8 cellular contexts compared by ENCODE assay signal in the genomic region with DNA sequence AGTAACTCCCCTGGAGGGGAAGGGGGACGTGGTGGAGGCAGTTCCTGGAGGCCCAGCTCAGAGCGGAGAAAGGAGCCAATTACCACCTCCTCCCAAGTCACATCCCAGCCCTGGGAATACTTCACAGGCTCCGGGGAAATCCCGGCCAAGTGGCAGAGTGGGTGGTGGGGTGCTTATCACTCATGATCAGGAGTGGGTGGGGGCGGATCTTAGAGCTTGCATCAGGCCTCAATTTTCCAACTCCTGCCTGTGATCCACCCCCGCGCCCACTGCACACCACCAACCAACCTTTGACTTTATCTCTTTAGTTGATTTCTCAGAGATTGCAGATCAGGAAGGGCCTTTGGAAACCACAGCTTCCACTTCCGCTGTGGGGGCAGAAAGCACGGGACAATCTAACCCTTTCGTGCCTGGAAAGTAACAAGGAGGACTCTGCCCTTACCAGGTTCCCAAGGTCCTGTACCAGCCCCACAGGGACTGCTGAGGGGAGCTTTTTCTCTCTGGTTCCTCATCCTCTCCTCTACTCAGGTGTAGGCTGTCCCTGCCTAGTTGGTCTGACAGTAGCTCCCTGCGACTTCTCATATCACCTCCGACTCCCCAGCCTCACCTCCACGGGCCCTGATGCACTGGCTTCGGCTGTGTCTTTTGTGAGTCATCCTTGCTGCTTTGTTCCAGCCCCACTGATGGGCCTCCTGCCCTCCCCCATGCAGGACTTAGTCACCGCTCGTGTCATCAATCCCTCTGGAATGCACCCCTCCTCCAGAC. TPM values are rescaled to one million over a fixed set of nuclear protein-coding genes. Genes with fewer than 3 reads are reported as not detected.
A peak's percentile ranks its signal among the peaks of the same experiment; 100 is the strongest.
DNase-seq lines count a peak whose midpoint lies in the region; ATAC-seq and TF ChIP-seq lines count a peak whose summit lies in the region.

No MANE protein-coding gene starts in this region.

- H3K4me3 ChIP-seq in NT2/D1 (ENCODE audit: insufficient read length, low read depth) (peak overlapping the region; percentile 18), fibroblast of lung (replicated peaks in 1 of 4; ENCODE audit: control extremely low read depth in 1 of 4, insufficient read depth in 1 of 4, low read depth in 3 of 4, low read length in 4 of 4) (peak overlapping the region in 2 of 4 experiments; percentile 1 to 11), thoracic aorta (no peak overlapping the region)

- in situ Hi-C loops in Caki2 (cut with HindIII; ENCODE audit: low pct_unique_long_range_greater_than_20kb, low sequenced_read_pairs), result no loop called here

- no peaks in the 10 kb centered on the region for H3K36me3 ChIP-seq in NT2/D1 (ENCODE audit: insufficient read depth, insufficient read length, low read length)
- no peaks in the 10 kb centered on the region for H3K36me3 ChIP-seq in fibroblast of lung (ENCODE audit: control insufficient read depth, insufficient read depth, low read length)
- no peaks in the 10 kb centered on the region for H3K36me3 ChIP-seq in thoracic aorta

- H3K27me3 ChIP-seq in NT2/D1 (ENCODE audit: insufficient read depth, insufficient read length) (no peaks in the 10 kb centered on the region), fibroblast of lung (ENCODE audit: control insufficient read depth, insufficient read depth, low read length) (no peaks in the 10 kb centered on the region), thoracic aorta (replicated peaks; ENCODE audit: insufficient read depth) (no peaks in the 10 kb centered on the region)

- H3K27me3 Mint-ChIP-seq in activated T-cell treated with anti-CD3 and anti-CD28 coated beads, Interleukin-2, amount 50 U/mL, for 4 hours (ENCODE audit: low read depth), result peaks cover 2% of the 10 kb centered on the region

- peak overlapping the region; percentile 76 for H3K4me3 Mint-ChIP-seq in activated T-cell treated with anti-CD3 and anti-CD28 coated beads, Interleukin-2, amount 50 U/mL, for 4 hours

- no peaks in the 10 kb centered on the region for H3K79me2 ChIP-seq in fibroblast of lung (ENCODE audit: control insufficient read depth, insufficient read depth, low read length)

- H2AFZ ChIP-seq in fibroblast of lung (ENCODE audit: low read length), result no peak overlapping the region

- H3K9ac ChIP-seq in NT2/D1 (ENCODE audit: insufficient read length, low read depth) (peak overlapping the region; percentile 76), fibroblast of lung (ENCODE audit: insufficient read depth, low read length) (peak overlapping the region; percentile 35)

- TF ChIP-seq CTCF in fibroblast of lung (conservative IDR thresholded peaks at IDR 0.05 in 1 of 2, IDR thresholded peaks at IDR 0.05 in 1 of 2; ENCODE audit: low read depth in 1 of 2, low read length in 2 of 2), result no peak
- TF ChIP-seq CTCF in omental fat pad (IDR thresholded peaks at IDR 0.05), result no peak
- no peak for TF ChIP-seq CTCF in thoracic aorta (IDR thresholded peaks at IDR 0.05)

- peak; percentile 94 for DNase-seq in Caki2 (ENCODE audit: low read depth)
- DNase-seq in NT2/D1 (ENCODE audit: low read depth, low spot score), result peak; percentile 77
- DNase-seq in activated T-cell treated with anti-CD3 and anti-CD28 coated beads, Interleukin-2, amount 50 U/mL, for 4 hours, result peak; percentile 81
- DNase-seq in fibroblast of lung (ENCODE audit: low read depth in 2 of 2), result peak; percentile 91 to 98
- peak; percentile 57 for DNase-seq in omental fat pad (ENCODE audit: low spot score)
- peak; percentile 65 for DNase-seq in thoracic aorta (ENCODE audit: low spot score)
- DNase-seq in DMS114 treated with DMSO at 0.1 percent for 48 hours (lab: John Stamatoyannopoulos, UW; ENCODE audit: unreplicated experiment), result no peak

- H3K9me3 ChIP-seq in NT2/D1 (ENCODE audit: insufficient read depth, low read length) (no peaks in the 10 kb centered on the region), fibroblast of lung (ENCODE audit: control insufficient read depth, insufficient read depth, low read depth, low read length) (no peaks in the 10 kb centered on the region), thoracic aorta (no peaks in the 10 kb centered on the region)

- H3K4me2 ChIP-seq in fibroblast of lung (ENCODE audit: extremely low read depth, insufficient read depth, low read length), result peak overlapping the region; percentile 49

- peak; percentile 80 to 85 for ATAC-seq in activated T-cell treated with anti-CD3 and anti-CD28 coated beads, Interleukin-2, amount 50 U/mL, for 4 hours
- peak; percentile 96 for ATAC-seq in omental fat pad (ENCODE audit: low FRiP score)
- peak; percentile 59 for ATAC-seq in thoracic aorta (ENCODE audit: insufficient number of reproducible peaks, low FRiP score, low read depth)
- ATAC-seq in HG02884 (IDR thresholded peaks at IDR 0.05; ENCODE audit: unreplicated experiment), result no peak

- H3K4me1 Mint-ChIP-seq in activated T-cell treated with anti-CD3 and anti-CD28 coated beads, Interleukin-2, amount 50 U/mL, for 4 hours (ENCODE audit: low read depth), result peaks cover 76% of the 10 kb centered on the region

- H3K4me1 ChIP-seq in NT2/D1 (ENCODE audit: insufficient read depth, insufficient read length), result peaks cover 10% of the 10 kb centered on the region
- H3K4me1 ChIP-seq in fibroblast of lung (ENCODE audit: control insufficient read depth, extremely low read depth, insufficient read depth, low read length), result peaks cover 16% of the 10 kb centered on the region
- H3K4me1 ChIP-seq in thoracic aorta (ENCODE audit: control insufficient read depth in 1 of 2, low read depth in 2 of 2), result peaks cover 8 to 19% of the 10 kb centered on the region in 2 donors

- H3K36me3 Mint-ChIP-seq in activated T-cell treated with anti-CD3 and anti-CD28 coated beads, Interleukin-2, amount 50 U/mL, for 4 hours (ENCODE audit: insufficient read depth), result no peaks in the 10 kb centered on the region

- H3K9me3 Mint-ChIP-seq in activated T-cell treated with anti-CD3 and anti-CD28 coated beads, Interleukin-2, amount 50 U/mL, for 4 hours, result no peaks in the 10 kb centered on the region

- no peaks in the 10 kb centered on the region for H4K20me1 ChIP-seq in fibroblast of lung (ENCODE audit: control insufficient read depth, extremely low read depth, insufficient read depth, low read length)

- H3K27ac ChIP-seq in fibroblast of lung (ENCODE audit: insufficient read depth, low read length), result peak overlapping the region; percentile 93
- peak overlapping the region; percentile 5 to 6 for H3K27ac ChIP-seq in thoracic aorta

RNA-seq across cellular contexts. Expression of a gene that starts 24.9 kb away (rescaled TPM):
- total RNA-seq in Caki2 (2014; rRNA removed; shearing (Covaris generic); ENCODE audit: low replicate concordance), result 124 and 148 TPM in 2 replicates
- 100 to 1,000 TPM; 519 to 552 (median 531) TPM for total RNA-seq in activated T-cell treated with anti-CD3 and anti-CD28 coated beads, Interleukin-2, amount 50 U/mL, for 4 hours
- 42.9 and 43.3 TPM in 2 replicates for total RNA-seq in fibroblast of lung
- 34.2 and 102 TPM in 2 replicates for polyA plus RNA-seq in fibroblast of lung
- 44.9 and 125 TPM in 2 replicates for polyA plus RNA-seq in fibroblast of lung (2012)
- 8.1 and 14.4 TPM in 2 replicates for polyA minus RNA-seq in fibroblast of lung (ENCODE audit: low replicate concordance)
- total RNA-seq in omental fat pad, result 100 to 1,000 TPM in 1 of 4 donors, 10 to 100 TPM in 2, 1 to 10 TPM in 1; 6.8 to 224 (median 43.4) TPM
- total RNA-seq in thoracic aorta, result 10 to 100 TPM; 43.5 to 43.8 TPM

RNA-seq across cellular contexts. Expression of a gene that starts 26.8 kb away (rescaled TPM):
- 352 and 441 TPM in 2 replicates for total RNA-seq in Caki2 (2014; rRNA removed; shearing (Covaris generic); ENCODE audit: low replicate concordance)
- 10 to 100 TPM; 93.0 to 98.1 (median 95.0) TPM for total RNA-seq in activated T-cell treated with anti-CD3 and anti-CD28 coated beads, Interleukin-2, amount 50 U/mL, for 4 hours
- total RNA-seq in fibroblast of lung (136 and 180 TPM in 2 replicates), omental fat pad (100 to 1,000 TPM in 3 of 4 donors, 10 to 100 TPM in 1; 90.2 to 156 (median 142) TPM), thoracic aorta (100 to 1,000 TPM; 135 to 177 TPM)
- polyA plus RNA-seq in fibroblast of lung, result 301 TPM in 2 replicates
- 219 and 223 TPM in 2 replicates for polyA plus RNA-seq in fibroblast of lung (2012)
- polyA minus RNA-seq in fibroblast of lung (ENCODE audit: low replicate concordance), result 145 and 206 TPM in 2 replicates

RNA-seq across cellular contexts. Expression of a gene that starts 49.1 kb away (rescaled TPM):
- 538 and 624 TPM in 2 replicates for total RNA-seq in Caki2 (2014; rRNA removed; shearing (Covaris generic); ENCODE audit: low replicate concordance)
- 1,000 to 10,000 TPM; 1,153 to 1,485 (median 1,301) TPM for total RNA-seq in activated T-cell treated with anti-CD3 and anti-CD28 coated beads, Interleukin-2, amount 50 U/mL, for 4 hours
- 432 and 551 TPM in 2 replicates for total RNA-seq in fibroblast of lung
- polyA plus RNA-seq in fibroblast of lung, result 1,493 and 2,513 TPM in 2 replicates
- 1,291 and 2,040 TPM in 2 replicates for polyA plus RNA-seq in fibroblast of lung (2012)
- 2,570 and 3,657 TPM in 2 replicates for polyA minus RNA-seq in fibroblast of lung (ENCODE audit: low replicate concordance)
- total RNA-seq in omental fat pad, result 100 to 1,000 TPM; 229 to 281 (median 256) TPM
- total RNA-seq in thoracic aorta, result 100 to 1,000 TPM; 172 to 243 TPM

RNA-seq across cellular contexts. Expression of a gene that starts 52.2 kb away (rescaled TPM):
- 3.3 and 6.7 TPM in 2 replicates for total RNA-seq in Caki2 (2014; rRNA removed; shearing (Covaris generic); ENCODE audit: low replicate concordance)
- 10 to 100 TPM; 65.4 to 69.5 (median 65.8) TPM for total RNA-seq in activated T-cell treated with anti-CD3 and anti-CD28 coated beads, Interleukin-2, amount 50 U/mL, for 4 hours
- total RNA-seq in fibroblast of lung, result 3.3 and 5.0 TPM in 2 replicates
- polyA plus RNA-seq in fibroblast of lung, result 3.3 and 7.4 TPM in 2 replicates
- 8.7 and 14.3 TPM in 2 replicates for polyA plus RNA-seq in fibroblast of lung (2012)
- 47.9 and 50.8 TPM in 2 replicates for polyA minus RNA-seq in fibroblast of lung (ENCODE audit: low replicate concordance)
- total RNA-seq in omental fat pad, result 10 to 100 TPM in 1 of 4 donors, 1 to 10 TPM in 3; 6.2 to 15.0 (median 7.2) TPM
- 10 to 100 TPM; 16.6 to 22.6 TPM for total RNA-seq in thoracic aorta
